22 cellular contexts compared by ENCODE assay signal in the genomic region with DNA sequence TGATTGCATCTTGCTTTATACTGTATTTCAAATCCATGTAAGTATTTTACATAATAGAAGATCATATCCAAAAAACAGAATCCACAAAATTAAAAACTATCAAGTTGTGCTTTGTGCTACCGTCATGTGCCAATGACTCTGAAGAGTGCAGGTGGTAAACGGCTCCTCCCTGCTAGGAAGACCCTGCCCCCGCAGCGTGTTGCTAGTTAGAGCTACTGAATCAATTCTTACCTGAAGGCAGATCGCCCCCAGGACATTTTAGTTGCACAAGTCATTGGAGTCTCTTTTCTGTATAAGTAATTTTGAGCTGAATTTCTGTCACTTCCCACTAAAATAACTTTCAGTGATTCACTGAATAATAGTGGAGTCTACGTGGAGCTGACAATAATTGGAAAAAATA.
DNase-seq lines count a peak whose midpoint lies in the region; ATAC-seq, FAIRE-seq and TF ChIP-seq lines count a peak whose summit lies in the region.
"Had no signal": no experiment of that assay in that cellular context is flagged by ENCODE, and none has a peak within 500 bp of the region (broad histone marks: within the 10 kb centered on the region; RNA-seq: fewer than 3 reads in every experiment).

No MANE protein-coding gene starts in this region.

- TF ChIP-seq CTCF in GM23338 (conservative IDR thresholded peaks at IDR 0.05; ENCODE audit: low read depth in 2 of 2) = no peak
- no peak for TF ChIP-seq CTCF in coronary artery (IDR thresholded peaks at IDR 0.05)

- H3F3A ChIP-seq in GM23338 (replicated peaks; ENCODE audit: low read depth) = no peaks in the 10 kb centered on the region

- intact Hi-C loops in head of caudate nucleus (cut with DNase I) = no loop called here

- DNase-seq in GM23338 (ENCODE audit: low spot score) (peak; percentile 19), NCI-H69 (lab: John Stamatoyannopoulos, UW) (peak; percentile 15), head of caudate nucleus (peak; percentile 8 to 86 (median 52)), nucleus accumbens (lab: John Stamatoyannopoulos, UW) (peak in 35 of 56 donors; percentile 0 to 77 (median 20)), coronary artery (ENCODE audit: low spot score) (no peak), H4 (ENCODE audit: low spot score) (no peak), GM12891 (ENCODE audit: insufficient read length, low spot score) (no peak)
- DNase-seq: 8988T; ACHN; C1 segment of cervical spinal cord; Calu3; CD4-positive, alpha-beta memory T cell; COR-L47; DMS53; DMS79 treated with DMSO at 0.1 percent for 48 hours; GF-D8; GM23248; HFFc6 had no signal

- H3K36me3 Mint-ChIP-seq in GM23338 (ENCODE audit: low read depth) = no peaks in the 10 kb centered on the region
- H3K36me3 Mint-ChIP-seq: CD4-positive, alpha-beta memory T cell had no signal

- H2AFZ ChIP-seq in GM23338 = no peak overlapping the region
- H2AFZ ChIP-seq: GM23248 had no signal

- no peak for FAIRE-seq in GM12891 (lab: Jason Lieb, UNC)
- FAIRE-seq: A549, GM12892, H54 had no signal

- no peak for TF ChIP-seq POLR2A in GM12891 (IDR thresholded peaks at IDR 0.05; ENCODE audit: low read depth, low read length)

- H3K27me3 Mint-ChIP-seq in GM23338 (ENCODE audit: insufficient read depth, low read depth, poor library complexity) = no peaks in the 10 kb centered on the region
- H3K27me3 Mint-ChIP-seq: CD4-positive, alpha-beta memory T cell had no signal

- H3K9me2 ChIP-seq in GM23338 (ENCODE audit: insufficient read depth) = 0 out of 2 replicates have a peak, but pooled peaks cover under 1% of the 10 kb centered on the region

- H3K4me2 ChIP-seq in GM23338 = no peak overlapping the region
- H3K4me2 ChIP-seq: A549 had no signal

- no peak for ATAC-seq in GM23338
- ATAC-seq: A549 had no signal

- H3K27me3 ChIP-seq in GM23338 (ENCODE audit: insufficient read depth) = no peaks in the 10 kb centered on the region

- H3K4me1 Mint-ChIP-seq in GM23338 = peaks cover 2% of the 10 kb centered on the region; the same call in 2 of the 3 replicates
- H3K4me1 Mint-ChIP-seq: CD4-positive, alpha-beta memory T cell had no signal

- H3K4me3 ChIP-seq in GM23338 (no peak overlapping the region), coronary artery (no peak overlapping the region)
- H3K4me3 ChIP-seq: A549, GM23248, HAP-1 had no signal

- H3K36me3 ChIP-seq in GM23338 (ENCODE audit: insufficient read depth) = no peaks in the 10 kb centered on the region
- H3K36me3 ChIP-seq: HAP-1 had no signal

- H3K27ac ChIP-seq in GM23338 (ENCODE audit: low read depth) = no peak overlapping the region
- no peak overlapping the region for H3K27ac ChIP-seq in coronary artery
- H3K27ac ChIP-seq: A549, GM23248 had no signal

- no peaks in the 10 kb centered on the region for H3K4me1 ChIP-seq in GM23338 (ENCODE audit: insufficient read depth)
- H3K4me1 ChIP-seq: A549, HAP-1 had no signal

- no peak overlapping the region for H3K27ac Mint-ChIP-seq in GM23338
- H3K27ac Mint-ChIP-seq: CD4-positive, alpha-beta memory T cell; HFFc6 had no signal

- no peaks in the 10 kb centered on the region for H4K20me1 ChIP-seq in GM23338 (replicated peaks; ENCODE audit: insufficient read depth)

- H3K9me3 Mint-ChIP-seq in GM23338 = no peaks in the 10 kb centered on the region
- H3K9me3 Mint-ChIP-seq: HFFc6 had no signal

- no peak overlapping the region for H3K4me3 Mint-ChIP-seq in GM23338
- H3K4me3 Mint-ChIP-seq: CD4-positive, alpha-beta memory T cell; HFFc6 had no signal

- H3K79me2 ChIP-seq in GM23338 (replicated peaks; ENCODE audit: insufficient read depth) = no peaks in the 10 kb centered on the region

TF ChIP-seq in GM23338, 12 proteins besides CTCF, POLR2A, EP300 and RAD21 (continues in another document):
- no peak for TF ChIP-seq NANOG (IDR thresholded peaks at IDR 0.05; ENCODE audit: borderline replicate concordance)
- TF ChIP-seq, protein P1, sequence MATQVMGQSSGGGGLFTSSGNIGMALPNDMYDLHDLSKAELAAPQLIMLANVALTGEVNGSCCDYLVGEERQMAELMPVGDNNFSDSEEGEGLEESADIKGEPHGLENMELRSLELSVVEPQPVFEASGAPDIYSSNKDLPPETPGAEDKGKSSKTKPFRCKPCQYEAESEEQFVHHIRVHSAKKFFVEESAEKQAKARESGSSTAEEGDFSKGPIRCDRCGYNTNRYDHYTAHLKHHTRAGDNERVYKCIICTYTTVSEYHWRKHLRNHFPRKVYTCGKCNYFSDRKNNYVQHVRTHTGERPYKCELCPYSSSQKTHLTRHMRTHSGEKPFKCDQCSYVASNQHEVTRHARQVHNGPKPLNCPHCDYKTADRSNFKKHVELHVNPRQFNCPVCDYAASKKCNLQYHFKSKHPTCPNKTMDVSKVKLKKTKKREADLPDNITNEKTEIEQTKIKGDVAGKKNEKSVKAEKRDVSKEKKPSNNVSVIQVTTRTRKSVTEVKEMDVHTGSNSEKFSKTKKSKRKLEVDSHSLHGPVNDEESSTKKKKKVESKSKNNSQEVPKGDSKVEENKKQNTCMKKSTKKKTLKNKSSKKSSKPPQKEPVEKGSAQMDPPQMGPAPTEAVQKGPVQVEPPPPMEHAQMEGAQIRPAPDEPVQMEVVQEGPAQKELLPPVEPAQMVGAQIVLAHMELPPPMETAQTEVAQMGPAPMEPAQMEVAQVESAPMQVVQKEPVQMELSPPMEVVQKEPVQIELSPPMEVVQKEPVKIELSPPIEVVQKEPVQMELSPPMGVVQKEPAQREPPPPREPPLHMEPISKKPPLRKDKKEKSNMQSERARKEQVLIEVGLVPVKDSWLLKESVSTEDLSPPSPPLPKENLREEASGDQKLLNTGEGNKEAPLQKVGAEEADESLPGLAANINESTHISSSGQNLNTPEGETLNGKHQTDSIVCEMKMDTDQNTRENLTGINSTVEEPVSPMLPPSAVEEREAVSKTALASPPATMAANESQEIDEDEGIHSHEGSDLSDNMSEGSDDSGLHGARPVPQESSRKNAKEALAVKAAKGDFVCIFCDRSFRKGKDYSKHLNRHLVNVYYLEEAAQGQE (IDR thresholded peaks at IDR 0.05; ENCODE audit: unreplicated experiment) = no peak
- no peak for TF ChIP-seq CREB1 (CRISPR knock-in tag; IDR thresholded peaks at IDR 0.05; ENCODE audit: low read depth)
- no peak for TF ChIP-seq EZH2phosphoT487 (IDR thresholded peaks at IDR 0.05; ENCODE audit: unreplicated experiment)
- TF ChIP-seq STAT1 (IDR thresholded peaks at IDR 0.05; ENCODE audit: unreplicated experiment) = no peak

TF ChIP-seq in GM12891, 5 proteins besides CTCF, POLR2A, EP300 and RAD21:
- TF ChIP-seq POU2F2 (IDR thresholded peaks at IDR 0.05; ENCODE audit: low read depth, low read length) = no peak
- TF ChIP-seq PAX5 (IDR thresholded peaks at IDR 0.05; ENCODE audit: insufficient read depth, low read length, severe bottlenecking) = no peak
- no peak for TF ChIP-seq POLR2AphosphoS5 (IDR thresholded peaks at IDR 0.05; ENCODE audit: low read depth, low read length)
- TF ChIP-seq TAF1 (IDR thresholded peaks at IDR 0.05; ENCODE audit: low read depth, low read length) = no peak
TF ChIP-seq in GM12891: peak in this region for 0.

Comparison
In these comparisons a context has a peak if more than half of its experiments do, and no peak if none do; other contexts are left out.
1. DNase-seq: peak in GM23338 (single experiment), NCI-H69 (single experiment), head of caudate nucleus (42 of 42) and nucleus accumbens (35 of 56); none in coronary artery (single experiment), H4 (single experiment) and GM12891 (single experiment).